Comparison of ENCODE assay signal across 8 cellular contexts in the genomic region with DNA sequence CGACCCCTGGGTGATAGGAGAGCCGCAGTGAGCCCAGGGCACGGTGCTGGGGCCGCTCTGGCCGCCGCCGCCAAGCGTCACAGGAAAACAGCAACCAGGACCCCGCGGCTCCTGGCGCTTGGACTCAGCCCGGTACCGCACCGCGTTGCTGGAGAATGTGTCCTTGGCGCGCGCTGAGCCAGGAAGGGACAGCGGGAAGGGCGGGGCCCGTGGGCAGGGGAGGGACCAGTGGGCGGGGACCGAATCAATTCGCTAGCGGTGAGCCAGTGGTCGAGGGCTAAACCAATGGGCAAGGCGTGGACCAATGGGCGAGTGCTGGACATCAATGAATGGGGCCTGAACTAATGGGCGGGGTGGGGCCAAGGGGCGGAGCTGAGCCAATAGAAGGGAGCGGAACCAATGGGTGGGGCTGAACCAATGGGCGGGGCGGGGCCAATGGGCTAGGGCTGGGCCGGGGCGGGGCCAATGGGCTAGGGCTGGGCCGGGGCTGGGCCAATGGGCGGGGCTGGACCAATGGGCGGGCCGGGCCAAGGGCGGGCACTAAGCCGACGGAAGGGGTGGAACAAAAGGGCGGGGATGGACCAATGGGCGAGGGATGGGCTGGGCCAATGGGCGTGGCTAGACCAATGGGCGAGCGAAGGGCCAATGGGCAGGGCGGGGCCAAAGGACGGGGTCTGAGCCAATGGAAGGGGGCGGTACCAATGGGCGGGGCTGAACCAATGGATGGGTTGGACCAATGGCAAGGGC. TPM values are rescaled to one million over a fixed set of nuclear protein-coding genes. Genes with fewer than 3 reads are reported as not detected.
A peak's percentile ranks its signal among the peaks of the same experiment; 100 is the strongest.
DNase-seq lines count a peak whose midpoint lies in the region; ATAC-seq, FAIRE-seq and TF ChIP-seq lines count a peak whose summit lies in the region.

No MANE protein-coding gene starts in this region.

- no peaks in the 10 kb centered on the region for H3K79me2 ChIP-seq in keratinocyte (ENCODE audit: control insufficient read depth, insufficient read depth, low read length)

- ATAC-seq in GM18907 (IDR thresholded peaks at IDR 0.05; ENCODE audit: unreplicated experiment) (peak; percentile 68), HG03139 (IDR thresholded peaks at IDR 0.05; ENCODE audit: unreplicated experiment) (peak; percentile 55)
- peak; percentile 74 to 77 for ATAC-seq in activated CD4-positive, CD25-positive, alpha-beta regulatory T cell treated with anti-CD3 and anti-CD28 coated beads, Interleukin-2, amount 50 U/mL, for 24 hours

- H3K27ac ChIP-seq in AG04450 (ENCODE audit: low read depth, low read length) (peak overlapping the region; percentile 31), keratinocyte (ENCODE audit: control insufficient read depth, insufficient read depth, low read length) (peak overlapping the region; percentile 59)

- DNase-seq in AG04450 (ENCODE audit: low read depth, low spot score) (peak; percentile 99), NCI-H226 (peak; percentile 98), cerebellar nuclear complex (lab: John Stamatoyannopoulos, UW) (peak; percentile 98 to 99), keratinocyte (ENCODE audit: low read depth, low spot score) (peak; percentile 98)
- peak; percentile 76 to 84 for DNase-seq in stimulated activated CD4-positive, alpha-beta T cell treated with anti-CD3 and anti-CD28 coated beads, Interleukin-15, amount 100 ng/mL, for 1 hour (ENCODE audit: low read depth in 1 of 2, low spot score in 1 of 2)

- H3K27me3 ChIP-seq in AG04450 (ENCODE audit: control insufficient read depth, insufficient read depth, low read length) = no peaks in the 10 kb centered on the region
- no peaks in the 10 kb centered on the region for H3K27me3 ChIP-seq in keratinocyte (ENCODE audit: control insufficient read depth, extremely low read depth, insufficient read depth, low read length)

- dilution Hi-C loops in keratinocyte (cut with MboI; ENCODE audit: extremely low pct_ligation_motif_present, low sequenced_read_pairs) = no loop called here

- CTCF ChIA-PET in AG04450 (lab: Charles Lee) = interaction anchor here (0.6 to 1.2 kb wide), 5 partner anchors 10 to 66 kb away, joined by 3 to 7 read pairs (median 4); no protein-coding TSS in a partner anchor

- peaks cover 11% of the 10 kb centered on the region for H3K4me1 ChIP-seq in keratinocyte (ENCODE audit: control insufficient read depth, extremely low read depth, insufficient read depth, low read length)

- peak overlapping the region; percentile 5 for H2AFZ ChIP-seq in keratinocyte (ENCODE audit: control insufficient read depth, low read length)

- POLR2A ChIA-PET in AG04450 (lab: Yijun Ruan, JAX) = interaction anchor here (0.5 to 1.7 kb wide), 13 partner anchors 13 to 302 kb away, joined by 3 to 11 read pairs (median 4); partner anchors contain the start of genes FLYWCH2, PKMYT1, PRSS41 and SRRM2

- H3K9ac ChIP-seq in keratinocyte (ENCODE audit: control insufficient read depth, extremely low read depth, insufficient read depth, low read length) = peak overlapping the region; percentile 86

- H3K9me1 ChIP-seq in keratinocyte (ENCODE audit: control insufficient read depth, extremely low read depth, insufficient read depth, low read length) = no peaks in the 10 kb centered on the region

- H3K4me2 ChIP-seq in keratinocyte (ENCODE audit: control insufficient read depth, extremely low read depth, insufficient read depth, low read depth, low read length) = peak overlapping the region; percentile 81

- no peaks in the 10 kb centered on the region; the same call in 1 of the 2 replicates for H3K9me3 ChIP-seq in AG04450 (ENCODE audit: control insufficient read depth, insufficient read depth, low read length)
- no peaks in the 10 kb centered on the region for H3K9me3 ChIP-seq in keratinocyte (ENCODE audit: control insufficient read depth, low read depth, low read length)

- H4K20me1 ChIP-seq in keratinocyte (ENCODE audit: control insufficient read depth, extremely low read depth, insufficient read depth, low read length) = no peaks in the 10 kb centered on the region

- H3K4me3 ChIP-seq in AG04450 (ENCODE audit: low read depth, low read length) (peak overlapping the region; percentile 75), keratinocyte (ENCODE audit: control insufficient read depth in 2 of 3, extremely low read depth in 1 of 3, insufficient read depth in 2 of 3, low read depth in 1 of 3, low read length in 3 of 3) (peak overlapping the region; percentile 67 to 94 (median 75))

- no peak for TF ChIP-seq CTCF in AG04450 (IDR thresholded peaks at IDR 0.05; ENCODE audit: low read depth, low read length)
- no peak for TF ChIP-seq CTCF in keratinocyte (optimal IDR thresholded peaks at IDR 0.05 in 1 of 3, IDR thresholded peaks at IDR 0.05 in 1 of 3, conservative IDR thresholded peaks at IDR 0.05 in 1 of 3; ENCODE audit: extremely low read depth in 1 of 3, insufficient read depth in 2 of 3, low read length in 3 of 3)

- H3K36me3 ChIP-seq in keratinocyte (ENCODE audit: control insufficient read depth in 2 of 2, extremely low read depth in 1 of 2, insufficient read depth in 2 of 2, low read length in 2 of 2) = no peaks in the 10 kb centered on the region

- peak; percentile 79 for FAIRE-seq in keratinocyte (lab: Jason Lieb, UNC)

RNA-seq across cellular contexts. Expression of gene FLYWCH1, which starts 6.3 kb away (rescaled TPM):
- polyA plus RNA-seq in AG04450 (2011; rRNA removed) = 15.1 and 19.8 TPM in 2 replicates
- polyA minus RNA-seq in AG04450 (2011; rRNA and poly(A)+ RNA removed) = 14.2 and 17.9 TPM in 2 replicates
- 16.2 to 21.7 TPM (median 20.2 TPM) in 3 replicates for polyA plus RNA-seq in keratinocyte
- 6.3 TPM for polyA plus RNA-seq in keratinocyte (2011; ENCODE audit: low read depth)
- polyA plus RNA-seq in keratinocyte (2011; cell fraction: cytosol; rRNA removed) = 13.4 and 25.0 TPM in 2 replicates
- polyA plus RNA-seq in keratinocyte (2011; cell fraction: nucleus; rRNA removed) = 50.5 and 68.5 TPM in 2 replicates
- polyA plus RNA-seq in keratinocyte (2012; ENCODE audit: low replicate concordance) = 26.3 and 27.0 TPM in 2 replicates
- polyA minus RNA-seq in keratinocyte = 12.1 to 32.5 TPM (median 17.2 TPM) in 3 replicates
- 50.5 TPM for polyA minus RNA-seq in keratinocyte (2011; cell fraction: cytosol; rRNA and poly(A)+ RNA removed)
- 27.9 and 30.1 TPM in 2 replicates for polyA minus RNA-seq in keratinocyte (2011; cell fraction: nucleus; rRNA and poly(A)+ RNA removed)

RNA-seq across cellular contexts. Expression of gene FLYWCH2, which starts 22.4 kb away (rescaled TPM):
- polyA plus RNA-seq in AG04450 (2011; rRNA removed) = 22.4 and 37.5 TPM in 2 replicates
- polyA minus RNA-seq in AG04450 (2011; rRNA and poly(A)+ RNA removed) = 5.9 and 8.5 TPM in 2 replicates
- polyA plus RNA-seq in keratinocyte = 10.1 to 20.7 TPM (median 13.6 TPM) in 3 replicates
- 1.7 TPM for polyA plus RNA-seq in keratinocyte (2011; ENCODE audit: low read depth)
- polyA plus RNA-seq in keratinocyte (2011; cell fraction: cytosol; rRNA removed) = 10.2 and 31.3 TPM in 2 replicates
- polyA plus RNA-seq in keratinocyte (2011; cell fraction: nucleus; rRNA removed) = 8.5 and 12.8 TPM in 2 replicates
- polyA plus RNA-seq in keratinocyte (2012; ENCODE audit: low replicate concordance) = 11.4 and 22.6 TPM in 2 replicates
- polyA minus RNA-seq in keratinocyte = 2.9 to 3.4 TPM (median 3.1 TPM) in 3 replicates
- polyA minus RNA-seq in keratinocyte (2011; cell fraction: cytosol; rRNA and poly(A)+ RNA removed) = 23.4 TPM
- polyA minus RNA-seq in keratinocyte (2011; cell fraction: nucleus; rRNA and poly(A)+ RNA removed) = 4.5 and 5.5 TPM in 2 replicates

RNA-seq across cellular contexts. Expression of gene PRSS22, which starts 47.4 kb away (rescaled TPM):
- polyA plus RNA-seq in AG04450 (2011; rRNA removed) (0.11 and 0.17 TPM in 2 replicates), keratinocyte (2.2 to 3.7 TPM (median 3.5 TPM) in 3 replicates)
- polyA minus RNA-seq in AG04450 (2011; rRNA and poly(A)+ RNA removed) = not detected in 2 replicates
- polyA plus RNA-seq in keratinocyte (2011; ENCODE audit: low read depth) = 3.5 TPM
- 1.3 and 1.4 TPM in 2 replicates for polyA plus RNA-seq in keratinocyte (2011; cell fraction: cytosol; rRNA removed)
- 9.6 and 13.1 TPM in 2 replicates for polyA plus RNA-seq in keratinocyte (2011; cell fraction: nucleus; rRNA removed)
- polyA plus RNA-seq in keratinocyte (2012; ENCODE audit: low replicate concordance) = 4.2 and 18.5 TPM in 2 replicates
- polyA minus RNA-seq in keratinocyte = 0.80 to 2.3 TPM (median 2.1 TPM) in 3 replicates
- not detected for polyA minus RNA-seq in keratinocyte (2011; cell fraction: cytosol; rRNA and poly(A)+ RNA removed)
- polyA minus RNA-seq in keratinocyte (2011; cell fraction: nucleus; rRNA and poly(A)+ RNA removed) = 5.1 and 5.9 TPM in 2 replicates

RNA-seq across cellular contexts. Expression of gene KREMEN2, which starts 58.7 kb away (rescaled TPM):
- polyA plus RNA-seq in AG04450 (2011; rRNA removed) (0.04 TPM in 1 of 2 replicates, not detected in the other), keratinocyte (3.3 to 7.4 TPM (median 3.8 TPM) in 3 replicates)
- not detected in 2 replicates for polyA minus RNA-seq in AG04450 (2011; rRNA and poly(A)+ RNA removed)
- polyA plus RNA-seq in keratinocyte (2011; ENCODE audit: low read depth) = 0.11 TPM
- polyA plus RNA-seq in keratinocyte (2011; cell fraction: cytosol; rRNA removed) = 1.2 and 4.1 TPM in 2 replicates
- polyA plus RNA-seq in keratinocyte (2011; cell fraction: nucleus; rRNA removed) = 13.5 and 26.0 TPM in 2 replicates
- polyA plus RNA-seq in keratinocyte (2012; ENCODE audit: low replicate concordance) = 1.0 and 6.2 TPM in 2 replicates
- 0.61 to 1.2 TPM (median 0.75 TPM) in 3 replicates for polyA minus RNA-seq in keratinocyte
- 9.6 TPM for polyA minus RNA-seq in keratinocyte (2011; cell fraction: cytosol; rRNA and poly(A)+ RNA removed)
- polyA minus RNA-seq in keratinocyte (2011; cell fraction: nucleus; rRNA and poly(A)+ RNA removed) = 14.9 and 15.0 TPM in 2 replicates

Comparison
In these comparisons a context has a peak if more than half of its experiments do, and no peak if none do; other contexts are left out.
1. Peak in every context shown above with its lines: DNase-seq, ATAC-seq, H3K4me3 ChIP-seq and H3K27ac ChIP-seq.